1 cellular context compared by ENCODE assay signal in genomic region chrX:53081925-53082772, GRCh38.
TF ChIP-seq lines count a peak whose summit lies in the region.

Gene TSPYL2 (plus strand): TSS chrX:53082367. CDS start chrX:53082499, 132 bp downstream.

TF ChIP-seq in HEK293, 187 proteins besides CTCF, POLR2A, EP300 and RAD21 (continued from another document and continues in another):
- TF ChIP-seq ZNF785 (tag by site-specific recombination; IDR thresholded peaks at IDR 0.05) (no peak), INSM2 (tag by site-specific recombination; IDR thresholded peaks at IDR 0.05) (no peak; the same call in 1 of the 2 replicates), ZNF404 (tag by site-specific recombination; IDR thresholded peaks at IDR 0.05) (no peak), ZNF830 (tag by site-specific recombination; IDR thresholded peaks at IDR 0.05; ENCODE audit: low read depth) (no peak), ZNF514 (tag by site-specific recombination; IDR thresholded peaks at IDR 0.05) (no peak), ZNF48 (tag by site-specific recombination; IDR thresholded peaks at IDR 0.05) (no peak), ZNF596 (tag by site-specific recombination; IDR thresholded peaks at IDR 0.05) (peak; percentile 59), KLF16 (tag by site-specific recombination; IDR thresholded peaks at IDR 0.05) (peak; percentile 79), ZNF501 (tag by site-specific recombination; IDR thresholded peaks at IDR 0.05) (peak; percentile 47; the same call in 1 of the 2 replicates), ZNF704 (tag by site-specific recombination; IDR thresholded peaks at IDR 0.05) (no peak), ZBTB6 (tag by site-specific recombination; IDR thresholded peaks at IDR 0.05) (0 out of 2 replicates have a peak, but pooled peaks have one; percentile 43), ZNF239 (tag by site-specific recombination; IDR thresholded peaks at IDR 0.05) (no peak), ZBTB49 (tag by site-specific recombination; IDR thresholded peaks at IDR 0.05; ENCODE audit: low read depth) (no peak), TRIM28 (IDR thresholded peaks at IDR 0.05; ENCODE audit: borderline replicate concordance, low read length) (no peak), ZNF560 (tag by site-specific recombination; IDR thresholded peaks at IDR 0.05; ENCODE audit: borderline replicate concordance) (no peak), ZNF561 (tag by site-specific recombination; IDR thresholded peaks at IDR 0.05; ENCODE audit: borderline replicate concordance) (0 out of 2 replicates have a peak, but pooled peaks have one; percentile 55), GFI1B (tag by site-specific recombination; IDR thresholded peaks at IDR 0.05) (no peak), ZBTB1 (tag by site-specific recombination; IDR thresholded peaks at IDR 0.05) (no peak), SCRT1 (tag by site-specific recombination; IDR thresholded peaks at IDR 0.05; ENCODE audit: borderline replicate concordance) (no peak), ZNF16 (tag by site-specific recombination; IDR thresholded peaks at IDR 0.05; ENCODE audit: low read depth) (no peak), FEZF1 (tag by site-specific recombination; IDR thresholded peaks at IDR 0.05) (no peak), ZNF621 (tag by site-specific recombination; IDR thresholded peaks at IDR 0.05) (no peak), ZNF114 (tag by site-specific recombination; IDR thresholded peaks at IDR 0.05) (no peak), ZNF701 (tag by site-specific recombination; IDR thresholded peaks at IDR 0.05) (no peak), ZNF24 (tag by site-specific recombination; IDR thresholded peaks at IDR 0.05) (no peak), ZNF175 (tag by site-specific recombination; IDR thresholded peaks at IDR 0.05) (no peak), GLIS2 (tag by site-specific recombination; IDR thresholded peaks at IDR 0.05) (peak; percentile 77), WT1 (tag by site-specific recombination; IDR thresholded peaks at IDR 0.05) (no peak), ATF2 (tag by site-specific recombination; IDR thresholded peaks at IDR 0.05; ENCODE audit: low read depth) (no peak), ZNF18 (tag by site-specific recombination; IDR thresholded peaks at IDR 0.05) (no peak), ZBTB17 (tag by site-specific recombination; IDR thresholded peaks at IDR 0.05) (no peak), ZNF211 (tag by site-specific recombination; IDR thresholded peaks at IDR 0.05; ENCODE audit: low read depth) (no peak), GLI2 (tag by site-specific recombination; IDR thresholded peaks at IDR 0.05; ENCODE audit: borderline replicate concordance, low read depth) (no peak), ZNF354C (tag by site-specific recombination; IDR thresholded peaks at IDR 0.05; ENCODE audit: borderline replicate concordance, low read depth) (no peak), EGR2 (tag by site-specific recombination; IDR thresholded peaks at IDR 0.05; ENCODE audit: low read depth) (peak; percentile 79), ZNF121 (tag by site-specific recombination; IDR thresholded peaks at IDR 0.05) (no peak), ZNF274 (IDR thresholded peaks at IDR 0.05; ENCODE audit: low read length) (no peak), ZNF274 (tag by site-specific recombination; IDR thresholded peaks at IDR 0.05; ENCODE audit: borderline replicate concordance) (no peak), ZNF140 (tag by site-specific recombination; IDR thresholded peaks at IDR 0.05) (no peak), ZNF138 (tag by site-specific recombination; IDR thresholded peaks at IDR 0.05; ENCODE audit: borderline replicate concordance) (no peak), ZNF645 (tag by site-specific recombination; IDR thresholded peaks at IDR 0.05) (no peak), PBX3 (CRISPR knock-in tag; IDR thresholded peaks at IDR 0.05) (0 out of 2 replicates have a peak, but pooled peaks have one; percentile 8), ZSCAN5A (tag by site-specific recombination; IDR thresholded peaks at IDR 0.05) (peak; percentile 72; the same call in 1 of the 2 replicates), ZXDB (tag by site-specific recombination; IDR thresholded peaks at IDR 0.05) (peak; percentile 44; the same call in 1 of the 2 replicates), ZNF248 (tag by site-specific recombination; IDR thresholded peaks at IDR 0.05) (no peak), ZNF571 (tag by site-specific recombination; IDR thresholded peaks at IDR 0.05) (no peak), ZNF341 (tag by site-specific recombination; IDR thresholded peaks at IDR 0.05; ENCODE audit: low read depth) (peak; percentile 88), ZNF473 (tag by site-specific recombination; IDR thresholded peaks at IDR 0.05) (no peak), ZNF792 (tag by site-specific recombination; IDR thresholded peaks at IDR 0.05) (0 out of 2 replicates have a peak, but pooled peaks have one; percentile 40), ZBTB11 (tag by site-specific recombination; conservative IDR thresholded peaks at IDR 0.05; ENCODE audit: low read depth) (no peak)
